1 cellular context compared by ENCODE assay signal in the genomic region with DNA sequence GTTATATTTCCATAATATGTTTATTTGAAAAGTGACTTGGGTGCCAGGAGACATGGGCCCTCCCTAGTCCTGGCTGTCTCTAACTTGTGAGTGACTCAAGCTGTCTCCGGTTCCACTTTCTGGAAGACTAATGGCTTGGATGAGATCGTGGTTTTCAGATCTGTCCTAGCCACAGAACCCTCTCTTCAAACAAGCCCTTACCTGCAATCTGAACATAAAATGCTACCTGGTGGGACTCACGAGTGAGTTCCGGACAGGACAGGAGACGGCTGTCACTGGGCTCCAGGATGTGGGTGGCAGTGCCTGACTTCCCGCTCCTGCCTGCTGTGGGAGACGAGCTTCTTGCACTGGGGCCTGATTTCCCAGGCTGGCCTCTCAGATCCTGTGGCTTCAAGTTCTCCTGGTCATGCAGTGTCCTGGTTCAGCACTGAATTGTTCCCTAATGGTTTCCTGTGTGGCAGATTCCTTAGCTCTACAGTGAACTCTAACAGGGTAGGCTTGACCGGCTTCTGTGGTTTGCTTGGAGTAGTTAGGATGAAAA.
A peak's percentile ranks its signal among the peaks of the same experiment; 100 is the strongest.
TF ChIP-seq lines count a peak whose summit lies in the region.

No MANE protein-coding gene starts in this region.

TF ChIP-seq in GM12878, 131 proteins besides CTCF, POLR2A, EP300 and RAD21 (continued from another document):
- TF ChIP-seq, protein P1, sequence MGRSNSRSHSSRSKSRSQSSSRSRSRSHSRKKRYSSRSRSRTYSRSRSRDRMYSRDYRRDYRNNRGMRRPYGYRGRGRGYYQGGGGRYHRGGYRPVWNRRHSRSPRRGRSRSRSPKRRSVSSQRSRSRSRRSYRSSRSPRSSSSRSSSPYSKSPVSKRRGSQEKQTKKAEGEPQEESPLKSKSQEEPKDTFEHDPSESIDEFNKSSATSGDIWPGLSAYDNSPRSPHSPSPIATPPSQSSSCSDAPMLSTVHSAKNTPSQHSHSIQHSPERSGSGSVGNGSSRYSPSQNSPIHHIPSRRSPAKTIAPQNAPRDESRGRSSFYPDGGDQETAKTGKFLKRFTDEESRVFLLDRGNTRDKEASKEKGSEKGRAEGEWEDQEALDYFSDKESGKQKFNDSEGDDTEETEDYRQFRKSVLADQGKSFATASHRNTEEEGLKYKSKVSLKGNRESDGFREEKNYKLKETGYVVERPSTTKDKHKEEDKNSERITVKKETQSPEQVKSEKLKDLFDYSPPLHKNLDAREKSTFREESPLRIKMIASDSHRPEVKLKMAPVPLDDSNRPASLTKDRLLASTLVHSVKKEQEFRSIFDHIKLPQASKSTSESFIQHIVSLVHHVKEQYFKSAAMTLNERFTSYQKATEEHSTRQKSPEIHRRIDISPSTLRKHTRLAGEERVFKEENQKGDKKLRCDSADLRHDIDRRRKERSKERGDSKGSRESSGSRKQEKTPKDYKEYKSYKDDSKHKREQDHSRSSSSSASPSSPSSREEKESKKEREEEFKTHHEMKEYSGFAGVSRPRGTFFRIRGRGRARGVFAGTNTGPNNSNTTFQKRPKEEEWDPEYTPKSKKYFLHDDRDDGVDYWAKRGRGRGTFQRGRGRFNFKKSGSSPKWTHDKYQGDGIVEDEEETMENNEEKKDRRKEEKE (IDR thresholded peaks at IDR 0.05): no peak
- TF ChIP-seq PAX5 (IDR thresholded peaks at IDR 0.05; ENCODE audit: borderline replicate concordance, low read depth, low read length): no peak
- no peak for TF ChIP-seq SIN3A (IDR thresholded peaks at IDR 0.05; ENCODE audit: low read depth, low read length)
- peak; percentile 24; the same call in 1 of the 2 replicates for TF ChIP-seq RUNX3 (IDR thresholded peaks at IDR 0.05; ENCODE audit: low read length)
- no peak for TF ChIP-seq NR2C2 (IDR thresholded peaks at IDR 0.05; ENCODE audit: borderline replicate concordance, control insufficient read depth, insufficient read length, low read depth)
- TF ChIP-seq ASH2L (IDR thresholded peaks at IDR 0.05; ENCODE audit: borderline replicate concordance, low read depth): no peak
TF ChIP-seq in GM12878: peak in this region for 1.
